ENCODE assay signal across 2 cellular contexts in genomic region chr6:69875715-69876114, GRCh38.
TF ChIP-seq lines count a peak whose summit lies in the region.

No MANE protein-coding gene starts in this region.

TF ChIP-seq in HepG2, 621 proteins besides CTCF, POLR2A, EP300 and RAD21:
- TF ChIP-seq ATF7 (IDR thresholded peaks at IDR 0.05) = peak; percentile 98
- TF ChIP-seq ATF7 (CRISPR knock-in tag; IDR thresholded peaks at IDR 0.05) = no peak
- TF ChIP-seq SNRNP70 (IDR thresholded peaks at IDR 0.05; ENCODE audit: low read depth, low read length) = no peak
- peak; percentile 92 for TF ChIP-seq CREB1 (IDR thresholded peaks at IDR 0.05)
- TF ChIP-seq CREB1 (CRISPR knock-in tag; IDR thresholded peaks at IDR 0.05) = no peak
- no peak for TF ChIP-seq MIER2 (CRISPR knock-in tag; IDR thresholded peaks at IDR 0.05)

TF ChIP-seq in K562, 482 proteins besides CTCF, POLR2A, EP300 and RAD21:
- TF ChIP-seq, protein P1, sequence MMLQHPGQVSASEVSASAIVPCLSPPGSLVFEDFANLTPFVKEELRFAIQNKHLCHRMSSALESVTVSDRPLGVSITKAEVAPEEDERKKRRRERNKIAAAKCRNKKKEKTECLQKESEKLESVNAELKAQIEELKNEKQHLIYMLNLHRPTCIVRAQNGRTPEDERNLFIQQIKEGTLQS (IDR thresholded peaks at IDR 0.05) = peak; percentile 72
- TF ChIP-seq, protein P1 (CRISPR knock-in tag; conservative IDR thresholded peaks at IDR 0.05) = no peak
- no peak for TF ChIP-seq NFRKB (IDR thresholded peaks at IDR 0.05; ENCODE audit: low read depth)
